Comparison of ENCODE assay signal across 1 cellular context in the genomic region with DNA sequence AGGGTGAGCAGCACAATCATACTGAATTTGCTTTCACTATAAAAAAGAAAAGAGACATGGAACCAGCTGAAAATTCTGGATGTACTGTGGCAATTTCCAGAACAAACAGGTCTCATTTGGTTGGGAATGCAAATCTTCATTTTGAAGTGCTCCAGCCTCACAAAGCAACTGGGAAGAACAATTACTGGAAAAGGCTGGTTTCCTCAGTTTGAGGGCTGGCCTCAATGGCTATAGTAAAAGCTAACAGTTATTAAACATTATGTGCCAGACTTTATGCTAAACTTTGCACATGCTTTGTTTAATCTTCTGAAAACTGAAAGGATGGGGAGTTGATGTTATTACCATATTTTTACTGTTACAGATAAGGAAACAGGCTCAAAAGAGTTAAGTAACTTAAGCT.
TF ChIP-seq lines count a peak whose summit lies in the region.

No MANE protein-coding gene starts in this region.

TF ChIP-seq in endothelial cell of umbilical vein, 7 proteins besides CTCF, POLR2A, EP300 and RAD21:
- no peak for TF ChIP-seq GATA2 (IDR thresholded peaks at IDR 0.05; ENCODE audit: insufficient read depth, insufficient read length, low read depth, low read length)
- TF ChIP-seq POLR2AphosphoS5 (IDR thresholded peaks at IDR 0.05; ENCODE audit: insufficient read depth, low read depth, low read length): no peak
- no peak for TF ChIP-seq EZH2 (IDR thresholded peaks at IDR 0.05; ENCODE audit: borderline replicate concordance, low read depth, low read length, severe bottlenecking)
- TF ChIP-seq, protein P1, sequence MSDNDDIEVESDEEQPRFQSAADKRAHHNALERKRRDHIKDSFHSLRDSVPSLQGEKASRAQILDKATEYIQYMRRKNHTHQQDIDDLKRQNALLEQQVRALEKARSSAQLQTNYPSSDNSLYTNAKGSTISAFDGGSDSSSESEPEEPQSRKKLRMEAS (IDR thresholded peaks at IDR 0.05; ENCODE audit: insufficient read depth, insufficient read length): no peak
- TF ChIP-seq FOS (IDR thresholded peaks at IDR 0.05; ENCODE audit: borderline replicate concordance, insufficient read depth, low read length): no peak
- no peak for TF ChIP-seq JUN (IDR thresholded peaks at IDR 0.05; ENCODE audit: borderline replicate concordance, insufficient read depth, insufficient read length, low read depth)
- no peak for TF ChIP-seq MYC (IDR thresholded peaks at IDR 0.05; ENCODE audit: low read depth, low read length)
